28 cellular contexts compared by ENCODE assay signal in genomic region chr7:10418985-10419384, GRCh38.
"Had no signal": no experiment of that assay in that cellular context is flagged by ENCODE, and none has a peak within 500 bp of the region (broad histone marks: within the 10 kb centered on the region; RNA-seq: fewer than 3 reads in every experiment).

No MANE protein-coding gene starts in this region.

- H3K27ac ChIP-seq: brain microvascular endothelial cell, coronary artery, dorsolateral prefrontal cortex, WERI-Rb-1 had no signal

- ATAC-seq: activated CD4-positive, CD25-positive, alpha-beta regulatory T cell treated with anti-CD3 and anti-CD28 coated beads, Interleukin-2, amount 50 U/mL, for 24 hours; activated CD8-positive, alpha-beta T cell treated with anti-CD3 and anti-CD28 coated beads for 36 hours; activated T-cell treated with anti-CD3 and anti-CD28 coated beads, Interleukin-2, amount 50 U/mL, for 4 hours; activated T-helper 17 cell treated with anti-CD3 and anti-CD28 coated beads, Interleukin-2, amount 50 U/mL, for 72 hours; esophagus mucosa had no signal

- FAIRE-seq: astrocyte, bronchial epithelial cell, frontal cortex had no signal

- H3K36me3 ChIP-seq: brain microvascular endothelial cell, WERI-Rb-1 had no signal

- H3K27me3 ChIP-seq: brain microvascular endothelial cell had no signal

- H3K4me3 ChIP-seq: coronary artery, dorsolateral prefrontal cortex had no signal

- DNase-seq: activated B cell treated with CpG ODN at 0.5 μM for 24 hours; activated CD4-positive, alpha-beta T cell treated with anti-CD3 and anti-CD28 coated beads for 48 hours; activated CD4-positive, alpha-beta T cell treated with anti-CD3 and anti-CD28 coated beads, Interleukin-2, amount 50 U/mL, for 1 hour; activated CD4-positive, alpha-beta T cell treated with anti-CD3 and anti-CD28 coated beads, Interleukin-2, amount 50 U/mL, for 48 hours; activated CD8-positive, alpha-beta memory T cell treated with anti-CD3 and anti-CD28 coated beads for 24 hours; activated CD8-positive, alpha-beta T cell treated with anti-CD3 and anti-CD28 coated beads for 36 hours; activated effector memory CD4-positive, alpha-beta T cell treated with Interleukin-2 at 50 U/mL for 16 hours; activated gamma-delta T cell treated with Interleukin-2 at 50 U/mL for 16 hours; activated naive CD4-positive, alpha-beta T cell treated with anti-CD3 and anti-CD28 coated beads, Interleukin-2, amount 50 U/mL, for 16 hours; activated naive CD4-positive, alpha-beta T cell treated with Interleukin-2 at 50 U/mL for 16 hours; activated T-cell treated with anti-CD3 and anti-CD28 coated beads, Interleukin-2, amount 50 U/mL, for 4 hours; amniotic stem cell; anterior cingulate cortex; brain microvascular endothelial cell; dorsolateral prefrontal cortex; effector memory CD4-positive, alpha-beta T cell; endodermal cell; foreskin fibroblast; head of caudate nucleus; T1000; WERI-Rb-1 had no signal
